ENCODE assay signal across 8 cellular contexts in genomic region chr11:64284962-64285884, GRCh38. TPM values are rescaled to one million over a fixed set of nuclear protein-coding genes. Genes with fewer than 3 reads are reported as not detected.
A peak's percentile ranks its signal among the peaks of the same experiment; 100 is the strongest.
DNase-seq lines count a peak whose midpoint lies in the region; ATAC-seq and TF ChIP-seq lines count a peak whose summit lies in the region.

Gene GPR137 (plus strand): TSS chr11:64285848. CDS start chr11:64286525, 677 bp downstream.

- H3K9me3 Mint-ChIP-seq in CD4-positive, CD25-positive, alpha-beta regulatory T cell = no peaks in the 10 kb centered on the region
- H3K9me3 Mint-ChIP-seq in mesothelial cell of epicardium = no peaks in the 10 kb centered on the region

- no peaks in the 10 kb centered on the region for H3K9me3 ChIP-seq in CD4-positive, CD25-positive, alpha-beta regulatory T cell (ENCODE audit: control insufficient read depth in 2 of 2, low read length in 2 of 2)

- H3K27ac ChIP-seq in CD4-positive, CD25-positive, alpha-beta regulatory T cell (ENCODE audit: insufficient read depth, low read length, poor library complexity, severe bottlenecking) = peak within 1 kb of the TSS; percentile 100

- H3K4me3 Mint-ChIP-seq in CD4-positive, CD25-positive, alpha-beta regulatory T cell = peak within 1 kb of the TSS; percentile 90 to 97 (median 92)
- peak within 1 kb of the TSS; percentile 82 for H3K4me3 Mint-ChIP-seq in mesothelial cell of epicardium

- peak within 1 kb of the TSS; percentile 74 to 96 (median 94) for H3K27ac Mint-ChIP-seq in CD4-positive, CD25-positive, alpha-beta regulatory T cell
- H3K27ac Mint-ChIP-seq in mesothelial cell of epicardium = peak within 1 kb of the TSS; percentile 94

- H3K27me3 Mint-ChIP-seq in CD4-positive, CD25-positive, alpha-beta regulatory T cell = peaks cover 10% of the 10 kb centered on the region
- H3K27me3 Mint-ChIP-seq in mesothelial cell of epicardium (ENCODE audit: low read depth) = peaks cover 13% of the 10 kb centered on the region

- H3K36me3 ChIP-seq in CD4-positive, CD25-positive, alpha-beta regulatory T cell (ENCODE audit: control insufficient read depth, insufficient read depth, low read length) = no peaks in the 10 kb centered on the region

- peaks cover 7% of the 10 kb centered on the region for H3K36me3 Mint-ChIP-seq in CD4-positive, CD25-positive, alpha-beta regulatory T cell
- H3K36me3 Mint-ChIP-seq in mesothelial cell of epicardium = peaks cover 16% of the 10 kb centered on the region

- no peak for TF ChIP-seq CTCF in mesothelial cell of epicardium (IDR thresholded peaks at IDR 0.05; ENCODE audit: unreplicated experiment)

- peak within 1 kb of the TSS; percentile 86 for H3K4me3 ChIP-seq in CD4-positive, CD25-positive, alpha-beta regulatory T cell (ENCODE audit: low read depth, low read length)

- DNase-seq in CD4-positive, CD25-positive, alpha-beta regulatory T cell = peak; percentile 86 to 96 (median 90)
- DNase-seq in NOMO-1 treated with dmso at 0.1 percent for 144 hours (lab: John Stamatoyannopoulos, UW; ENCODE audit: unreplicated experiment) (peak; percentile 69), mesothelial cell of epicardium (ENCODE audit: low spot score in 2 of 2, unreplicated experiment in 2 of 2) (peak; percentile 83 to 97)
- peak; percentile 92 for DNase-seq in activated CD8-positive, alpha-beta memory T cell treated with anti-CD3 and anti-CD28 coated beads, Interleukin-2, amount 50 U/mL, for 4 hours
- DNase-seq in stimulated activated CD8-positive, alpha-beta memory T cell treated with anti-CD3 and anti-CD28 coated beads, Interleukin-2, amount 100 ng/mL, for 1 hour (ENCODE audit: low read depth in 2 of 2) = peak; percentile 85 to 88

- H3K27me3 ChIP-seq in CD4-positive, CD25-positive, alpha-beta regulatory T cell (ENCODE audit: control insufficient read depth, insufficient read depth, low read length) = no peaks in the 10 kb centered on the region

- H3K4me1 Mint-ChIP-seq in CD4-positive, CD25-positive, alpha-beta regulatory T cell = peaks cover 0 to 28% (median 12%) of the 10 kb centered on the region in 4 donors
- peaks cover 13% of the 10 kb centered on the region for H3K4me1 Mint-ChIP-seq in mesothelial cell of epicardium

- peak; percentile 66 to 68 for ATAC-seq in CD4-positive, CD25-positive, alpha-beta regulatory T cell (ENCODE audit: low read depth in 2 of 2)
- ATAC-seq in GM19452 (IDR thresholded peaks at IDR 0.05; ENCODE audit: unreplicated experiment) = peak; percentile 67
- peak; percentile 48 for ATAC-seq in HG03565 (IDR thresholded peaks at IDR 0.05; ENCODE audit: unreplicated experiment)

- in situ Hi-C loops in endometrial microvascular endothelial cells (cut with HindIII; ENCODE audit: inconsistent ontology term, low pct_unique_long_range_greater_than_20kb, low sequenced_read_pairs) = no loop called here

- H3K4me1 ChIP-seq in CD4-positive, CD25-positive, alpha-beta regulatory T cell (ENCODE audit: control insufficient read depth, insufficient read depth, low read length, poor library complexity, severe bottlenecking) = peaks cover 20% of the 10 kb centered on the region

RNA-seq across cellular contexts. Expression of gene GPR137, which starts in this region (rescaled TPM):
- total RNA-seq in CD4-positive, CD25-positive, alpha-beta regulatory T cell = 26.0 TPM
- 1 to 10 TPM; 4.1 to 8.1 (median 5.8) TPM for polyA plus RNA-seq in CD4-positive, CD25-positive, alpha-beta regulatory T cell
- total RNA-seq in endometrial microvascular endothelial cells (ENCODE audit: inconsistent ontology term) = 26.8 TPM
- 43.8 to 45.1 TPM (median 44.6 TPM) in 3 replicates for total RNA-seq in mesothelial cell of epicardium

Comparison
In these comparisons a context has a peak if more than half of its experiments do, and no peak if none do; other contexts are left out.
1. Peak in every context shown above with its lines: DNase-seq, ATAC-seq, H3K4me3 ChIP-seq and H3K27ac ChIP-seq.